9 cellular contexts compared by ENCODE assay signal in the genomic region with DNA sequence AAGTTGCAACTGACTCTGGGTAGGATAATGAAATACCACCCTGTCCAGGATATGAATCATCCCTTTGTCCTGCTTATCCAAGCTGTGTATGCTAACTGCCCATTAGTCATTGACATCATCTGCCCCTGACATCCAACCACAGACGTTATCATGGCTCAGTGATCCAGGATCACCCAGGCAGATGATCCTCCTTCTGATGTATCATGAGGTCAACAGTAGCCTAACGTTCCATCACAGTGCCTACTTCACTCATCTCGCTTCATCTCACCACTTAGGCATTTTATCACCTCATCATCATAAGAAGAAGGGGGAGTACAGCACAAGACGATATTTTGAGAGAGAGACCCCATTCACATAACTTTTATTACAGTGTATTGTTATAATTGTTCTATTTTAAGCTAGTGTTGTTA. TPM values are rescaled to one million over a fixed set of nuclear protein-coding genes. Genes with fewer than 3 reads are reported as not detected.
DNase-seq lines count a peak whose midpoint lies in the region; ATAC-seq and TF ChIP-seq lines count a peak whose summit lies in the region.
"Had no signal": no experiment of that assay in that cellular context is flagged by ENCODE, and none has a peak within 500 bp of the region (broad histone marks: within the 10 kb centered on the region; RNA-seq: fewer than 3 reads in every experiment).

No MANE protein-coding gene starts in this region.

- no peak overlapping the region for H3K4me3 Mint-ChIP-seq in CD8-positive, alpha-beta T cell

- no peak for TF ChIP-seq CTCF in AG09309 (IDR thresholded peaks at IDR 0.05; ENCODE audit: control insufficient read depth, insufficient read depth, low read depth, low read length, missing control alignments)
- no peak for TF ChIP-seq CTCF in CD8-positive, alpha-beta T cell (IDR thresholded peaks at IDR 0.05)

- intact Hi-C loops in CD8-positive, alpha-beta T cell (cut with DNase I, micrococcal nuclease): no loop called here

- H3K9ac ChIP-seq in adipocyte (ENCODE audit: low read length): no peak overlapping the region

- no peaks in the 10 kb centered on the region for H3K4me1 Mint-ChIP-seq in CD8-positive, alpha-beta T cell (ENCODE audit: low read depth)

- DNase-seq in AG09309 (ENCODE audit: low read depth): peak; percentile 77
- peak; percentile 99 for DNase-seq in LHCN-M2 (ENCODE audit: low read depth)
- peak; percentile 71 for DNase-seq in adipocyte (ENCODE audit: low read depth)
- peak; percentile 89 for DNase-seq in islet precursor cell
- DNase-seq in T-helper 1 cell: no peak
- no peak for DNase-seq in CD8-positive, alpha-beta T cell
- DNase-seq: activated CD4-positive, alpha-beta T cell treated with anti-CD3 and anti-CD28 coated beads, Interleukin-2, amount 50 U/mL, for 48 hours had no signal

- peaks cover 3% of the 10 kb centered on the region for H3K4me1 ChIP-seq in adipocyte (ENCODE audit: control insufficient read depth, insufficient read depth, low read length)
- no peaks in the 10 kb centered on the region for H3K4me1 ChIP-seq in CD8-positive, alpha-beta T cell (ENCODE audit: insufficient read depth, low read length)

- ATAC-seq in HG03045 (IDR thresholded peaks at IDR 0.05; ENCODE audit: unreplicated experiment): no peak
- ATAC-seq in HG02763 (IDR thresholded peaks at IDR 0.05; ENCODE audit: unreplicated experiment): no peak
- no peak for ATAC-seq in CD8-positive, alpha-beta T cell

- H3K27ac ChIP-seq in CD8-positive, alpha-beta T cell (ENCODE audit: low read depth, low read length): no peak overlapping the region

- no peaks in the 10 kb centered on the region for H3K27me3 ChIP-seq in adipocyte (replicated peaks; ENCODE audit: control insufficient read depth, insufficient read depth, low read length)
- no peaks in the 10 kb centered on the region for H3K27me3 ChIP-seq in CD8-positive, alpha-beta T cell (ENCODE audit: insufficient read depth, low read length)

- CTCF ChIA-PET in CD8-positive, alpha-beta T cell (lab: Charles Lee): interaction anchor here (1.0 to 1.3 kb wide), 2 partner anchors 10 to 244 kb away, joined by 5 to 6 read pairs; no protein-coding TSS in a partner anchor

- no peaks in the 10 kb centered on the region for H3K27me3 Mint-ChIP-seq in CD8-positive, alpha-beta T cell (ENCODE audit: low read depth)

- H3K27ac Mint-ChIP-seq in CD8-positive, alpha-beta T cell: no peak overlapping the region

- H3K9me3 ChIP-seq in adipocyte (ENCODE audit: control insufficient read depth, low read length): no peaks in the 10 kb centered on the region
- no peaks in the 10 kb centered on the region for H3K9me3 ChIP-seq in CD8-positive, alpha-beta T cell (ENCODE audit: low read length)

- H3K4me3 ChIP-seq in AG09309 (ENCODE audit: control insufficient read depth, low read depth, low read length): no peak overlapping the region
- H3K4me3 ChIP-seq in adipocyte (ENCODE audit: low read length): no peak overlapping the region
- no peak overlapping the region for H3K4me3 ChIP-seq in CD8-positive, alpha-beta T cell (ENCODE audit: low read depth, low read length)

- H3K36me3 ChIP-seq in adipocyte (ENCODE audit: control insufficient read depth, insufficient read depth, low read length, severe bottlenecking): no peaks in the 10 kb centered on the region
- H3K36me3 ChIP-seq in CD8-positive, alpha-beta T cell (ENCODE audit: insufficient read depth, low read length): no peaks in the 10 kb centered on the region

- no peaks in the 10 kb centered on the region for H3K36me3 Mint-ChIP-seq in CD8-positive, alpha-beta T cell

- no peaks in the 10 kb centered on the region for H3K9me3 Mint-ChIP-seq in CD8-positive, alpha-beta T cell

- POLR2A ChIA-PET in CD8-positive, alpha-beta T cell (lab: Charles Lee): no interaction called here

RNA-seq across cellular contexts. Expression of a gene that starts 13.4 kb away (rescaled TPM):
- 14.4 and 29.7 TPM in 2 replicates for total RNA-seq in LHCN-M2 (2014; rRNA removed)
- 13.2 TPM for polyA plus RNA-seq in LHCN-M2 (2012)
- total RNA-seq in CD8-positive, alpha-beta T cell: 10 to 100 TPM; 38.4 to 43.6 TPM

RNA-seq across cellular contexts. Expression of a gene that starts 31.4 kb away (rescaled TPM):
- 4.5 and 7.5 TPM in 2 replicates for total RNA-seq in LHCN-M2 (2014; rRNA removed)
- polyA plus RNA-seq in LHCN-M2 (2012): 8.3 TPM
- 10 to 100 TPM; 14.1 to 15.5 TPM for total RNA-seq in CD8-positive, alpha-beta T cell

RNA-seq across cellular contexts. Expression of a gene that starts 50.5 kb away (rescaled TPM):
- total RNA-seq in LHCN-M2 (2014; rRNA removed): 6.7 and 10.8 TPM in 2 replicates
- 5.1 TPM for polyA plus RNA-seq in LHCN-M2 (2012)
- total RNA-seq in CD8-positive, alpha-beta T cell: 100 to 1,000 TPM in 1 of 2 experiments, 10 to 100 TPM in 1; 97.0 to 104 TPM

Comparison
In these comparisons a context has a peak if more than half of its experiments do, and no peak if none do; other contexts are left out.
1. DNase-seq: peak in AG09309 (single experiment), LHCN-M2 (single experiment), adipocyte (single experiment) and islet precursor cell (single experiment); none in T-helper 1 cell (0 of 5) and CD8-positive, alpha-beta T cell (0 of 7).